ENCODE assay signal across 1 cellular context in the genomic region with DNA sequence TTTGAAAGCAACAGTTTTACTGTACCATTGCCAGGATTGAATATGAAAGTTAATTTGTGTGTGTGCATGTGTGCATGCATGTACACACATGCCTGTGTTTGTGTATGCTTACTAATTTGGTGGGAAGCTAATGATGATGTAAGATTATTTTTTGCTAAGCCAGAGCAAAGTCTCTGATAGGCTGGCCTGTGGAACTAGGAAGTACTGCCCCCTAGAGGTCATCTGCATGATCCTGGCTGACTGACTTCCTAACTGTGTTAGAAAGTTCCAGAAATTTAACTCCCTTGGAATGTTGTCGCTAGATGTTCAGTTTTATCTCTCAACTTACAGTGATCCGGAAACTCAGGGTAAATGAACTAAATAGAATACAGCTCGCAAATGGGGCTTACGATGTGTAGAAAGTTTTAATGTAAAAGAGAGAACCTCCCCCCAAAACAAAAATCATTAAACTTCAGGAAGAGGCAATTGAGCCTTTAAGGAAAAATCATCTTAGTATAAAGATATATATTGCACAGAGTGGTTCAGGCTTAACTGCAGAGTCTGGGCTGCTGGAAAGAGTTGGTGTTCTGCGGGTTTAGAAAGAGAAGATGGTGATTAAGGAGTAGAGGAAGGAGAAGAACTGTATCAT.
TF ChIP-seq lines count a peak whose summit lies in the region.

No MANE protein-coding gene starts in this region.

TF ChIP-seq in GM23338, 12 proteins besides CTCF, POLR2A, EP300 and RAD21 (continued from another document):
- TF ChIP-seq, protein P1, sequence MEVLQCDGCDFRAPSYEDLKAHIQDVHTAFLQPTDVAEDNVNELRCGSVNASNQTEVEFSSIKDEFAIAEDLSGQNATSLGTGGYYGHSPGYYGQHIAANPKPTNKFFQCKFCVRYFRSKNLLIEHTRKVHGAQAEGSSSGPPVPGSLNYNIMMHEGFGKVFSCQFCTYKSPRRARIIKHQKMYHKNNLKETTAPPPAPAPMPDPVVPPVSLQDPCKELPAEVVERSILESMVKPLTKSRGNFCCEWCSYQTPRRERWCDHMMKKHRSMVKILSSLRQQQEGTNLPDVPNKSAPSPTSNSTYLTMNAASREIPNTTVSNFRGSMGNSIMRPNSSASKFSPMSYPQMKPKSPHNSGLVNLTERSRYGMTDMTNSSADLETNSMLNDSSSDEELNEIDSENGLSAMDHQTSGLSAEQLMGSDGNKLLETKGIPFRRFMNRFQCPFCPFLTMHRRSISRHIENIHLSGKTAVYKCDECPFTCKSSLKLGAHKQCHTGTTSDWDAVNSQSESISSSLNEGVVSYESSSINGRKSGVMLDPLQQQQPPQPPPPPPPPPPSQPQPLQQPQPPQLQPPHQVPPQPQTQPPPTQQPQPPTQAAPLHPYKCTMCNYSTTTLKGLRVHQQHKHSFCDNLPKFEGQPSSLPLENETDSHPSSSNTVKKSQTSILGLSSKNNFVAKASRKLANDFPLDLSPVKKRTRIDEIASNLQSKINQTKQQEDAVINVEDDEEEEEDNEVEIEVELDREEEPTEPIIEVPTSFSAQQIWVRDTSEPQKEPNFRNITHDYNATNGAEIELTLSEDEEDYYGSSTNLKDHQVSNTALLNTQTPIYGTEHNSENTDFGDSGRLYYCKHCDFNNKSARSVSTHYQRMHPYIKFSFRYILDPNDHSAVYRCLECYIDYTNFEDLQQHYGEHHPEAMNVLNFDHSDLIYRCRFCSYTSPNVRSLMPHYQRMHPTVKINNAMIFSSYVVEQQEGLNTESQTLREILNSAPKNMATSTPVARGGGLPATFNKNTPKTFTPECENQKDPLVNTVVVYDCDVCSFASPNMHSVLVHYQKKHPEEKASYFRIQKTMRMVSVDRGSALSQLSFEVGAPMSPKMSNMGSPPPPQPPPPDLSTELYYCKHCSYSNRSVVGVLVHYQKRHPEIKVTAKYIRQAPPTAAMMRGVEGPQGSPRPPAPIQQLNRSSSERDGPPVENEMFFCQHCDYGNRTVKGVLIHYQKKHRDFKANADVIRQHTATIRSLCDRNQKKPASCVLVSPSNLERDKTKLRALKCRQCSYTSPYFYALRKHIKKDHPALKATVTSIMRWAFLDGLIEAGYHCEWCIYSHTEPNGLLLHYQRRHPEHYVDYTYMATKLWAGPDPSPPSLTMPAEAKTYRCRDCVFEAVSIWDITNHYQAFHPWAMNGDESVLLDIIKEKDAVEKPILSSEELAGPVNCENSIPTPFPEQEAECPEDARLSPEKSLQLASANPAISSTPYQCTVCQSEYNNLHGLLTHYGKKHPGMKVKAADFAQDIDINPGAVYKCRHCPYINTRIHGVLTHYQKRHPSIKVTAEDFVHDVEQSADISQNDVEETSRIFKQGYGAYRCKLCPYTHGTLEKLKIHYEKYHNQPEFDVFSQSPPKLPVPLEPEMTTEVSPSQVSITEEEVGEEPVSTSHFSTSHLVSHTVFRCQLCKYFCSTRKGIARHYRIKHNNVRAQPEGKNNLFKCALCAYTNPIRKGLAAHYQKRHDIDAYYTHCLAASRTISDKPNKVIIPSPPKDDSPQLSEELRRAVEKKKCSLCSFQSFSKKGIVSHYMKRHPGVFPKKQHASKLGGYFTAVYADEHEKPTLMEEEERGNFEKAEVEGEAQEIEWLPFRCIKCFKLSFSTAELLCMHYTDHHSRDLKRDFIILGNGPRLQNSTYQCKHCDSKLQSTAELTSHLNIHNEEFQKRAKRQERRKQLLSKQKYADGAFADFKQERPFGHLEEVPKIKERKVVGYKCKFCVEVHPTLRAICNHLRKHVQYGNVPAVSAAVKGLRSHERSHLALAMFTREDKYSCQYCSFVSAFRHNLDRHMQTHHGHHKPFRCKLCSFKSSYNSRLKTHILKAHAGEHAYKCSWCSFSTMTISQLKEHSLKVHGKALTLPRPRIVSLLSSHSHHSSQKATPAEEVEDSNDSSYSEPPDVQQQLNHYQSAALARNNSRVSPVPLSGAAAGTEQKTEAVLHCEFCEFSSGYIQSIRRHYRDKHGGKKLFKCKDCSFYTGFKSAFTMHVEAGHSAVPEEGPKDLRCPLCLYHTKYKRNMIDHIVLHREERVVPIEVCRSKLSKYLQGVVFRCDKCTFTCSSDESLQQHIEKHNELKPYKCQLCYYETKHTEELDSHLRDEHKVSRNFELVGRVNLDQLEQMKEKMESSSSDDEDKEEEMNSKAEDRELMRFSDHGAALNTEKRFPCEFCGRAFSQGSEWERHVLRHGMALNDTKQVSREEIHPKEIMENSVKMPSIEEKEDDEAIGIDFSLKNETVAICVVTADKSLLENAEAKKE (CRISPR knock-in tag; IDR thresholded peaks at IDR 0.05): no peak
